Comparison of ENCODE assay signal across 9 cellular contexts in genomic region chr1:201259476-201260235, GRCh38. TPM values are rescaled to one million over a fixed set of nuclear protein-coding genes. Genes with fewer than 3 reads are reported as not detected.
DNase-seq lines count a peak whose midpoint lies in the region; ATAC-seq and TF ChIP-seq lines count a peak whose summit lies in the region.
"Had no signal": no experiment of that assay in that cellular context is flagged by ENCODE, and none has a peak within 500 bp of the region (broad histone marks: within the 10 kb centered on the region; RNA-seq: fewer than 3 reads in every experiment).

No MANE protein-coding gene starts in this region.

- H3K4me3 ChIP-seq in epithelial cell of proximal tubule (ENCODE audit: low read depth, low read length): peak overlapping the region; percentile 47
- peak overlapping the region; percentile 37 to 61 for H3K4me3 ChIP-seq in mucosa of rectum (ENCODE audit: low read length in 2 of 2)

- H3K9me3 Mint-ChIP-seq in immature natural killer cell: no peaks in the 10 kb centered on the region

- peaks cover 0 to 4% (median 4%) of the 10 kb centered on the region in 3 donors for H3K27me3 Mint-ChIP-seq in immature natural killer cell (ENCODE audit: low read depth in 3 of 3)

- no peak overlapping the region for H3K4me3 Mint-ChIP-seq in immature natural killer cell

- TF ChIP-seq CTCF in epithelial cell of proximal tubule (conservative IDR thresholded peaks at IDR 0.05; ENCODE audit: low read depth, low read length): no peak

- peaks cover 3 to 5% of the 10 kb centered on the region in 2 donors for H3K27me3 ChIP-seq in mucosa of rectum (ENCODE audit: control insufficient read depth in 2 of 2, insufficient read depth in 2 of 2, low read length in 2 of 2)

- ATAC-seq in HG03342 (IDR thresholded peaks at IDR 0.05; ENCODE audit: unreplicated experiment) (no peak), GM21619 (IDR thresholded peaks at IDR 0.05; ENCODE audit: unreplicated experiment) (no peak)

- H3K9me3 ChIP-seq in mucosa of rectum (ENCODE audit: control insufficient read depth in 2 of 2, low read length in 2 of 2): no peaks in the 10 kb centered on the region

- no peaks in the 10 kb centered on the region for H3K36me3 Mint-ChIP-seq in immature natural killer cell

- H3K36me3 ChIP-seq in mucosa of rectum (ENCODE audit: control insufficient read depth in 2 of 2, insufficient read depth in 2 of 2, low read length in 2 of 2): no peaks in the 10 kb centered on the region

- no peak overlapping the region for H3K27ac ChIP-seq in mucosa of rectum (ENCODE audit: low read depth in 2 of 2, low read length in 2 of 2)
- H3K27ac ChIP-seq: VCaP had no signal

- H3K9ac ChIP-seq in mucosa of rectum (ENCODE audit: low read depth in 1 of 2, low read length in 2 of 2): peak overlapping the region in 1 of 2 donors; percentile 42

- no peaks in the 10 kb centered on the region for H3K4me1 Mint-ChIP-seq in immature natural killer cell

- H3K27ac Mint-ChIP-seq in immature natural killer cell: no peak overlapping the region

- peaks cover 4 to 7% of the 10 kb centered on the region in 2 donors for H3K4me1 ChIP-seq in mucosa of rectum (ENCODE audit: control insufficient read depth in 2 of 2, insufficient read depth in 2 of 2, low read length in 2 of 2)

- peak; percentile 88 for DNase-seq in DMS153 (lab: John Stamatoyannopoulos, UW)
- DNase-seq in NCI-H2107 (lab: John Stamatoyannopoulos, UW): peak; percentile 52
- DNase-seq in epithelial cell of proximal tubule (ENCODE audit: low read depth): no peak
- DNase-seq in immature natural killer cell: no peak
- DNase-seq in NCI-H2196 treated with DMSO at 0.1 percent for 48 hours (lab: John Stamatoyannopoulos, UW; ENCODE audit: unreplicated experiment): no peak

RNA-seq across cellular contexts. Expression of gene PKP1, which starts 23.6 kb away (rescaled TPM):
- 1.5 and 2.8 TPM in 2 replicates for total RNA-seq in epithelial cell of proximal tubule
- not detected for polyA plus RNA-seq in immature natural killer cell

Comparison
In these comparisons a context has a peak if more than half of its experiments do, and no peak if none do; other contexts are left out.
1. DNase-seq: peak in DMS153 (single experiment) and NCI-H2107 (single experiment); none in epithelial cell of proximal tubule (single experiment), immature natural killer cell (0 of 3) and NCI-H2196 treated with DMSO at 0.1 percent for 48 hours (single experiment).